In the genomic region with DNA sequence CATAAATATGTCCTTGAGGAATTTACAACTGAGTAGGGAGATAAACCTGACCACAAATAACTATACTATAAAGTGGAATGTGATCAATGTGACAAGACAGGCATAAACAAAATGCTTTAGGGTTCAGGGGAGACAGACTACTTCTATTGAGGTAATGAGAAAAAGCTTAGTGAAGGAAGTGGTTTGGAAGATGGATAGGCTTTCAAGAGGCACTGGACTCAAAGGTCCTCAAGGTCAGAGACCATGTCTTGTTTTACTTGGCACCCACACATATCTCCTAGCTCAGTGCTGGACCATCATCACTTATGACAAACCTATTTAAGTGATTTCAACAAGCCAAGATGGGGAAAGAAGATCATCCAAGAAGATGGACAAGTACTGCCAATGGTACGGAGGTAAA, we compare ENCODE assay signal across 18 cellular contexts.
DNase-seq lines count a peak whose midpoint lies in the region; FAIRE-seq and TF ChIP-seq lines count a peak whose summit lies in the region.
"Had no signal": no experiment of that assay in that cellular context is flagged by ENCODE, and none has a peak within 500 bp of the region (broad histone marks: within the 10 kb centered on the region; RNA-seq: fewer than 3 reads in every experiment).

No MANE protein-coding gene starts in this region.

- H3K36me3 ChIP-seq in bronchial epithelial cell (ENCODE audit: control insufficient read depth, insufficient read depth, low read length): no peaks in the 10 kb centered on the region
- H3K36me3 ChIP-seq in hepatocyte (replicated peaks; ENCODE audit: insufficient read depth, low read depth): no peaks in the 10 kb centered on the region

- DNase-seq in Caki2 (ENCODE audit: low read depth): peak; percentile 5
- DNase-seq in LHCN-M2 (ENCODE audit: low read depth): peak; percentile 36
- no peak for DNase-seq in bronchial epithelial cell (ENCODE audit: low read depth)
- peak; percentile 10 for DNase-seq in left kidney (ENCODE audit: low read depth, low spot score)
- DNase-seq in GDM1 (lab: John Stamatoyannopoulos, UW): no peak
- DNase-seq in 8988T: no peak
- DNase-seq in RWPE1 (ENCODE audit: low spot score): no peak
- DNase-seq in hepatocyte (ENCODE audit: low spot score): no peak
- DNase-seq: AML-193; CD4-positive, alpha-beta T cell; DND-41; H7; MV-4-11; NCI-H1436; NCI-H446; NCI-H774; PC-9 had no signal

- FAIRE-seq in bronchial epithelial cell (lab: Jason Lieb, UNC): peak; percentile 60
- FAIRE-seq: A549 had no signal

- in situ Hi-C loops in Caki2 (cut with HindIII; ENCODE audit: low pct_unique_long_range_greater_than_20kb, low sequenced_read_pairs): no loop called here

- CTCF ChIA-PET in RWPE1 (lab: Yijun Ruan, JAX): no interaction called here

- H3K4me3 ChIP-seq in bronchial epithelial cell (ENCODE audit: low read depth, low read length) (no peak overlapping the region), hepatocyte (no peak overlapping the region)
- H3K4me3 ChIP-seq: A549, PC-9 had no signal

- no peak overlapping the region for H3K4me2 ChIP-seq in hepatocyte
- H3K4me2 ChIP-seq: A549, PC-9 had no signal

- H3K27me3 ChIP-seq in bronchial epithelial cell (ENCODE audit: control insufficient read depth, insufficient read depth, low read length): no peaks in the 10 kb centered on the region
- H3K27me3 ChIP-seq in hepatocyte: no peaks in the 10 kb centered on the region

- H4K20me1 ChIP-seq in hepatocyte (ENCODE audit: insufficient read depth, poor library complexity, severe bottlenecking): no peaks in the 10 kb centered on the region

- H3K79me2 ChIP-seq in hepatocyte: peaks cover 20% of the 10 kb centered on the region

- TF ChIP-seq CTCF in bronchial epithelial cell (IDR thresholded peaks at IDR 0.05; ENCODE audit: insufficient read depth, low read length, severe bottlenecking) (no peak), RWPE1 (conservative IDR thresholded peaks at IDR 0.05; ENCODE audit: low read depth) (no peak), hepatocyte (IDR thresholded peaks at IDR 0.05; ENCODE audit: poor library complexity) (no peak)

- no peaks in the 10 kb centered on the region for H3K9me2 ChIP-seq in hepatocyte (replicated peaks; ENCODE audit: insufficient read depth)

- no peak overlapping the region for H3K27ac ChIP-seq in RWPE1
- H3K27ac ChIP-seq in hepatocyte: no peak overlapping the region
- H3K27ac ChIP-seq: A549, PC-9 had no signal

- H3K4me1 ChIP-seq in hepatocyte (ENCODE audit: insufficient read depth): peaks cover 4% of the 10 kb centered on the region

- no peak overlapping the region for H2AFZ ChIP-seq in hepatocyte
- H2AFZ ChIP-seq: PC-9 had no signal

- WGBS in hepatocyte (ENCODE audit: low lambda C conversion rate, missing lambda C conversion rate): 95% methylated on average over 1 of the region's 1 CpG

- POLR2A ChIA-PET in RWPE1 (lab: Yijun Ruan, JAX; ENCODE audit: low non-redundant PET): no interaction called here

- no peaks in the 10 kb centered on the region for H3K9me3 ChIP-seq in hepatocyte (ENCODE audit: low read depth)
- H3K9me3 ChIP-seq: A549 had no signal

Comparison
In these comparisons a context has a peak if more than half of its experiments do, and no peak if none do; other contexts are left out.
1. DNase-seq: peak in Caki2 (single experiment), LHCN-M2 (single experiment) and left kidney (single experiment); none in bronchial epithelial cell (single experiment), GDM1 (single experiment), 8988T (single experiment), RWPE1 (single experiment) and hepatocyte (single experiment).